10 cellular contexts compared by ENCODE assay signal in genomic region chr3:42980209-42980608, GRCh38. TPM values are rescaled to one million over a fixed set of nuclear protein-coding genes. Genes with fewer than 3 reads are reported as not detected.
DNase-seq lines count a peak whose midpoint lies in the region; ATAC-seq and TF ChIP-seq lines count a peak whose summit lies in the region.
"Had no signal": no experiment of that assay in that cellular context is flagged by ENCODE, and none has a peak within 500 bp of the region (broad histone marks: within the 10 kb centered on the region; RNA-seq: fewer than 3 reads in every experiment).

No MANE protein-coding gene starts in this region.

- H3K18ac ChIP-seq in neuronal stem cell (ENCODE audit: low read length) = peak overlapping the region; percentile 30

- CTCF ChIA-PET in CD4-positive, alpha-beta memory T cell (lab: Charles Lee; ENCODE audit: partially characterized antibody) = interaction anchor here (1.4 kb wide), 1 partner anchor 91 kb away, joined by 3 read pairs; no protein-coding TSS in a partner anchor

- no peak overlapping the region for H2AFZ ChIP-seq in neuronal stem cell (ENCODE audit: low read length)

- H3K4me1 Mint-ChIP-seq in CD4-positive, alpha-beta memory T cell = peaks cover 5 to 11% (median 6%) of the 10 kb centered on the region in 4 donors

- no peak for TF ChIP-seq EP300 in gastroesophageal sphincter (IDR thresholded peaks at IDR 0.05)

- no peak overlapping the region for H3K14ac ChIP-seq in neuronal stem cell (ENCODE audit: low read length)

- H4K8ac ChIP-seq in neuronal stem cell (ENCODE audit: low read depth, low read length) = no peak overlapping the region

- H3K4me3 Mint-ChIP-seq in CD4-positive, alpha-beta memory T cell = peak overlapping the region in 5 of 8 donors; percentile 24 to 79 (median 68)

- H3K36me3 Mint-ChIP-seq in CD4-positive, alpha-beta memory T cell = no peaks in the 10 kb centered on the region
- H3K36me3 Mint-ChIP-seq: IgD-negative memory B cell had no signal

- no peak for TF ChIP-seq CTCF in gastroesophageal sphincter (IDR thresholded peaks at IDR 0.05)

- no peak overlapping the region for H2BK15ac ChIP-seq in neuronal stem cell (ENCODE audit: low read length)

- H3K4me3 ChIP-seq in CD4-positive, alpha-beta memory T cell (ENCODE audit: low read length in 2 of 2) = no peak overlapping the region
- H3K4me3 ChIP-seq in gastroesophageal sphincter (peak overlapping the region; percentile 70 to 79), neuronal stem cell (ENCODE audit: low read length in 2 of 2) (no peak overlapping the region)

- no peak overlapping the region for H3K4ac ChIP-seq in neuronal stem cell (ENCODE audit: low read length)

- DNase-seq in CD4-positive, alpha-beta memory T cell = no peak
- peak; percentile 26 for DNase-seq in KBM-7
- DNase-seq in neuronal stem cell (ENCODE audit: low spot score) = no peak
- no peak for DNase-seq in NOMO-1 treated with DMSO at 0.1 percent for 48 hours (lab: John Stamatoyannopoulos, UW; ENCODE audit: unreplicated experiment)
- no peak for DNase-seq in stimulated activated CD4-positive, alpha-beta T cell treated with anti-CD3 and anti-CD28 coated beads, Interleukin-12 subunit alpha, Interleukin-12 subunit beta, amount 100 ng/mL, for 4 hours
- no peak for DNase-seq in left colon
- DNase-seq: NCI-H2107 had no signal

- peak overlapping the region; percentile 18 for H2AK5ac ChIP-seq in neuronal stem cell (ENCODE audit: low read depth, low read length)

- H3K23ac ChIP-seq in neuronal stem cell (ENCODE audit: low read depth, low read length, poor library complexity) = no peak overlapping the region

- H2BK12ac ChIP-seq in neuronal stem cell (ENCODE audit: low read length) = no peak overlapping the region

- no peaks in the 10 kb centered on the region for H3K36me3 ChIP-seq in CD4-positive, alpha-beta memory T cell (ENCODE audit: insufficient read depth, low read length)
- no peaks in the 10 kb centered on the region for H3K36me3 ChIP-seq in gastroesophageal sphincter
- no peaks in the 10 kb centered on the region for H3K36me3 ChIP-seq in neuronal stem cell (replicated peaks in 1 of 2; ENCODE audit: control insufficient read depth in 2 of 2, insufficient read depth in 2 of 2, low read length in 2 of 2)

- H3K27ac ChIP-seq in CD4-positive, alpha-beta memory T cell (ENCODE audit: low read depth, low read length) = no peak overlapping the region
- H3K27ac ChIP-seq in gastroesophageal sphincter (peak overlapping the region in 3 of 4 donors; percentile 25 to 83 (median 44)), neuronal stem cell (replicated peaks; ENCODE audit: low read length) (no peak overlapping the region)

- H3K27ac Mint-ChIP-seq in CD4-positive, alpha-beta memory T cell = no peak overlapping the region
- H3K27ac Mint-ChIP-seq: IgD-negative memory B cell had no signal

- no peak overlapping the region for H3K9ac ChIP-seq in neuronal stem cell (ENCODE audit: low read depth, low read length, poor library complexity)

- in situ Hi-C loops in KBM-7 (cut with MboI; ENCODE audit: low pct_unique_long_range_greater_than_20kb, low sequenced_read_pairs) = no loop called here

- peaks cover 0 to 12% (median 5%) of the 10 kb centered on the region in 8 donors for H3K9me3 Mint-ChIP-seq in CD4-positive, alpha-beta memory T cell

- H3K4me1 ChIP-seq in CD4-positive, alpha-beta memory T cell (ENCODE audit: insufficient read depth, low read length) = peaks cover 6% of the 10 kb centered on the region
- H3K4me1 ChIP-seq in gastroesophageal sphincter (peaks cover 0 to 33% (median 0%) of the 10 kb centered on the region in 3 donors), neuronal stem cell (ENCODE audit: control insufficient read depth in 2 of 2, insufficient read depth in 1 of 2, low read depth in 1 of 2, low read length in 2 of 2) (peaks cover 0 to 15% of the 10 kb centered on the region in 2 donors)

- H3K9me3 ChIP-seq in CD4-positive, alpha-beta memory T cell (ENCODE audit: control insufficient read depth in 1 of 2, low read length in 2 of 2) = no peaks in the 10 kb centered on the region
- H3K9me3 ChIP-seq in gastroesophageal sphincter (no peaks in the 10 kb centered on the region), neuronal stem cell (replicated peaks in 1 of 2; ENCODE audit: control insufficient read depth in 2 of 2, insufficient read depth in 1 of 2, low read depth in 1 of 2, low read length in 2 of 2) (peaks cover 6% of the 10 kb centered on the region in 2 donors)

- no peak overlapping the region for H4K91ac ChIP-seq in neuronal stem cell (ENCODE audit: low read depth, low read length, poor library complexity)

- no peak for ATAC-seq in gastroesophageal sphincter
- no peak for ATAC-seq in HG03442 (IDR thresholded peaks at IDR 0.05; ENCODE audit: unreplicated experiment)
- ATAC-seq in left colon = no peak

- H2BK5ac ChIP-seq in neuronal stem cell (ENCODE audit: low read length) = no peak overlapping the region

- WGBS in gastroesophageal sphincter (ENCODE audit: low coverage in 1 of 2), 2 donors = 69 to 75% methylated on average over 3 to 10 of the region's 12 CpGs
- no CpG with 5 or more reads among the region's 12 CpGs for WGBS in neuronal stem cell (ENCODE audit: extremely low coverage in 2 of 2, insufficient read length in 2 of 2, insufficient replicate concordance in 1 of 2), 2 donors

- POLR2A ChIA-PET in CD4-positive, alpha-beta memory T cell (lab: Charles Lee; ENCODE audit: partially characterized antibody) = no interaction called here

- H3K27me3 Mint-ChIP-seq in CD4-positive, alpha-beta memory T cell = peaks cover 24 to 30% of the 10 kb centered on the region in 2 donors

- no peak overlapping the region for H3K4me2 ChIP-seq in neuronal stem cell (ENCODE audit: insufficient read depth, low read length, poor library complexity, severe bottlenecking)

- TF ChIP-seq POLR2A in gastroesophageal sphincter (IDR thresholded peaks at IDR 0.05) = no peak

- no peaks in the 10 kb centered on the region for H3K79me1 ChIP-seq in neuronal stem cell (ENCODE audit: low read depth, low read length)

- H3K27me3 ChIP-seq in CD4-positive, alpha-beta memory T cell (ENCODE audit: insufficient read depth, low read length) = peaks cover 21% of the 10 kb centered on the region
- H3K27me3 ChIP-seq in gastroesophageal sphincter = no peaks in the 10 kb centered on the region
- H3K27me3 ChIP-seq in neuronal stem cell (ENCODE audit: control insufficient read depth in 3 of 3, insufficient read depth in 3 of 3, low read depth in 1 of 3, low read length in 3 of 3) = peaks cover 0 to 75% (median 7%) of the 10 kb centered on the region in 3 experiments

- intact Hi-C loops in CD4-positive, alpha-beta memory T cell (cut with micrococcal nuclease) = no loop called here
- intact Hi-C loops in left colon (cut with DNase I, micrococcal nuclease) = no loop called here

- no peak overlapping the region for H2BK120ac ChIP-seq in neuronal stem cell (ENCODE audit: low read depth, low read length)

RNA-seq across cellular contexts. Expression of gene GASK1A, which starts 1.1 kb away (rescaled TPM):
- total RNA-seq in CD4-positive, alpha-beta memory T cell = not detected
- not detected for polyA plus RNA-seq in CD4-positive, alpha-beta memory T cell
- 10 to 100 TPM; 11.5 to 49.3 (median 24.2) TPM for total RNA-seq in gastroesophageal sphincter
- polyA plus RNA-seq in neuronal stem cell (2013, experiment 1 of 2) = 1.8 TPM
- 1.7 TPM for polyA plus RNA-seq in neuronal stem cell (2013, experiment 2 of 2)
- total RNA-seq in left colon = 1 to 10 TPM; 1.1 to 2.5 TPM
- polyA plus RNA-seq: IgD-negative memory B cell had no signal

Comparison
In these comparisons a context has a peak if more than half of its experiments do, and no peak if none do; other contexts are left out.
1. H3K27ac ChIP-seq: peak in gastroesophageal sphincter (3 of 4); none in CD4-positive, alpha-beta memory T cell (single experiment) and neuronal stem cell (single experiment).
2. H3K4me3 ChIP-seq: peak in gastroesophageal sphincter (2 of 2); none in CD4-positive, alpha-beta memory T cell (0 of 2) and neuronal stem cell (0 of 2).